ENCODE assay signal across 8 cellular contexts in genomic region chr10:110499796-110500514, GRCh38. TPM values are rescaled to one million over a fixed set of nuclear protein-coding genes. Genes with fewer than 3 reads are reported as not detected.
DNase-seq lines count a peak whose midpoint lies in the region; ATAC-seq and TF ChIP-seq lines count a peak whose summit lies in the region.

No MANE protein-coding gene starts in this region.

- H3K4me1 ChIP-seq in OCI-LY3 (ENCODE audit: low read length): peaks cover 68% of the 10 kb centered on the region
- H3K4me1 ChIP-seq in ectodermal cell (ENCODE audit: control insufficient read depth, insufficient read depth, low read length): peaks cover 33% of the 10 kb centered on the region

- peak overlapping the region; percentile 97 for H3K4me2 ChIP-seq in OCI-LY3 (ENCODE audit: low read length)

- peak overlapping the region; percentile 79 for H3K27ac Mint-ChIP-seq in CD4-positive, alpha-beta T cell
- H3K27ac Mint-ChIP-seq in natural killer cell: peak overlapping the region; percentile 96

- H2AFZ ChIP-seq in OCI-LY3 (ENCODE audit: low read depth, low read length): no peak overlapping the region

- no peaks in the 10 kb centered on the region for H3K9me3 Mint-ChIP-seq in CD4-positive, alpha-beta T cell
- no peaks in the 10 kb centered on the region for H3K9me3 Mint-ChIP-seq in natural killer cell

- CTCF ChIA-PET in CD4-positive, alpha-beta T cell (lab: Charles Lee): interaction anchor here (0.7 to 1.8 kb wide), 5 partner anchors 10 to 195 kb away, joined by 3 to 5 read pairs (median 3); partner anchors contain the start of gene SMNDC1

- H3K36me3 ChIP-seq in OCI-LY3 (replicated peaks; ENCODE audit: low read depth, low read length): peaks cover 12% of the 10 kb centered on the region
- no peaks in the 10 kb centered on the region for H3K36me3 ChIP-seq in ectodermal cell (ENCODE audit: control insufficient read depth, insufficient read depth, low read length)

- peaks cover 47% of the 10 kb centered on the region for H4K20me1 ChIP-seq in OCI-LY3 (ENCODE audit: insufficient read depth, low read length)

- H3K4me1 Mint-ChIP-seq in CD4-positive, alpha-beta T cell (ENCODE audit: low read depth): peaks cover 81% of the 10 kb centered on the region
- H3K4me1 Mint-ChIP-seq in natural killer cell: peaks cover 83 to 87% of the 10 kb centered on the region in 2 donors

- no peaks in the 10 kb centered on the region for H3K9me3 ChIP-seq in CD4-positive, alpha-beta T cell (ENCODE audit: control insufficient read depth, low read length)
- H3K9me3 ChIP-seq in OCI-LY3 (ENCODE audit: insufficient read depth, low read length) (no peaks in the 10 kb centered on the region), ectodermal cell (ENCODE audit: control insufficient read depth, low read length) (no peaks in the 10 kb centered on the region)

- H3K79me2 ChIP-seq in OCI-LY3 (ENCODE audit: low read length): peaks cover 52% of the 10 kb centered on the region

- peak overlapping the region; percentile 94 for H3K4me3 Mint-ChIP-seq in CD4-positive, alpha-beta T cell
- peak overlapping the region; percentile 96 for H3K4me3 Mint-ChIP-seq in natural killer cell

- 81 to 84% methylated on average over 7 to 9 of the region's 9 CpGs for WGBS in ectodermal cell, 2 experiments

- no peaks in the 10 kb centered on the region for H3K27me3 ChIP-seq in CD4-positive, alpha-beta T cell (ENCODE audit: control insufficient read depth, insufficient read depth, low read length)
- H3K27me3 ChIP-seq in OCI-LY3 (ENCODE audit: low read depth, low read length) (peaks cover 26% of the 10 kb centered on the region; the same call in 1 of the 2 replicates), ectodermal cell (ENCODE audit: control insufficient read depth, insufficient read depth, low read length, poor library complexity, severe bottlenecking) (peaks cover 55% of the 10 kb centered on the region)

- peak overlapping the region; percentile 31 for H3K9ac ChIP-seq in OCI-LY3 (ENCODE audit: low read length)

- H3K27ac ChIP-seq in CD4-positive, alpha-beta T cell (ENCODE audit: low read depth, low read length): no peak overlapping the region
- H3K27ac ChIP-seq in OCI-LY3 (ENCODE audit: low read length) (no peak overlapping the region), ectodermal cell (ENCODE audit: insufficient read depth, low read depth, low read length, poor library complexity, severe bottlenecking) (no peak overlapping the region)

- ATAC-seq in CD4-positive, alpha-beta T cell (ENCODE audit: poor library complexity): no peak
- no peak for ATAC-seq in natural killer cell
- ATAC-seq in GM21390 (IDR thresholded peaks at IDR 0.05; ENCODE audit: unreplicated experiment): no peak
- no peak for ATAC-seq in GM21360 (IDR thresholded peaks at IDR 0.05; ENCODE audit: unreplicated experiment)

- peaks cover 8% of the 10 kb centered on the region for H3K36me3 Mint-ChIP-seq in CD4-positive, alpha-beta T cell (ENCODE audit: low read depth)
- no peaks in the 10 kb centered on the region for H3K36me3 Mint-ChIP-seq in natural killer cell

- TF ChIP-seq CTCF in CD4-positive, alpha-beta T cell (IDR thresholded peaks at IDR 0.05): no peak
- TF ChIP-seq CTCF in OCI-LY3 (IDR thresholded peaks at IDR 0.05; ENCODE audit: low read depth, low read length) (no peak), natural killer cell (IDR thresholded peaks at IDR 0.05) (no peak)

- no peak for DNase-seq in CD4-positive, alpha-beta T cell
- DNase-seq in natural killer cell: no peak
- no peak for DNase-seq in GM03348 (ENCODE audit: low spot score)
- DNase-seq in NCI-H2107 treated with DMSO at 0.1 percent for 48 hours (lab: John Stamatoyannopoulos, UW; ENCODE audit: unreplicated experiment): no peak

- intact Hi-C loops in CD4-positive, alpha-beta T cell (cut with DNase I, micrococcal nuclease): loop anchor here (1.0 to 5.0 kb wide), 9 partner anchors 37 to 417 kb away; partner anchors contain the start of genes BBIP1 (in 1 of the 2), MXI1 (in 1 of the 2), SHOC2 (in 1 of the 2) and SMC3 (in 1 of the 2)
- intact Hi-C loops in natural killer cell (cut with micrococcal nuclease): loop anchor here (5.0 kb wide), 3 partner anchors 58 to 288 kb away; no protein-coding TSS in a partner anchor

- POLR2A ChIA-PET in CD4-positive, alpha-beta T cell (lab: Charles Lee): interaction anchor here (0.6 to 4.4 kb wide), 3 partner anchors 144 to 195 kb away, joined by 3 to 30 read pairs (median 15); partner anchors contain the start of gene SMNDC1

- peak overlapping the region; percentile 97 for H3K4me3 ChIP-seq in OCI-LY3 (ENCODE audit: low read length)
- H3K4me3 ChIP-seq in ectodermal cell (ENCODE audit: insufficient read depth, low read depth, low read length): peak overlapping the region; percentile 68

- no peaks in the 10 kb centered on the region for H3K27me3 Mint-ChIP-seq in CD4-positive, alpha-beta T cell
- H3K27me3 Mint-ChIP-seq in natural killer cell (ENCODE audit: low read depth in 2 of 2): no peaks in the 10 kb centered on the region

RNA-seq across cellular contexts. Expression of gene DUSP5, which starts 2.2 kb away (rescaled TPM):
- total RNA-seq in CD4-positive, alpha-beta T cell: 10 to 100 TPM; 64.3 to 66.2 TPM
- 5.6 TPM for polyA plus RNA-seq in ectodermal cell (2013, experiment 1 of 4)
- polyA plus RNA-seq in ectodermal cell (2013, experiment 2 of 4): 4.2 TPM
- polyA plus RNA-seq in ectodermal cell (2013, experiment 3 of 4): 3.8 TPM
- 3.0 TPM for polyA plus RNA-seq in ectodermal cell (2013, experiment 4 of 4)
- 10 to 100 TPM; 56.3 to 98.9 (median 69.6) TPM for total RNA-seq in natural killer cell
